13 cellular contexts compared by ENCODE assay signal in the genomic region with DNA sequence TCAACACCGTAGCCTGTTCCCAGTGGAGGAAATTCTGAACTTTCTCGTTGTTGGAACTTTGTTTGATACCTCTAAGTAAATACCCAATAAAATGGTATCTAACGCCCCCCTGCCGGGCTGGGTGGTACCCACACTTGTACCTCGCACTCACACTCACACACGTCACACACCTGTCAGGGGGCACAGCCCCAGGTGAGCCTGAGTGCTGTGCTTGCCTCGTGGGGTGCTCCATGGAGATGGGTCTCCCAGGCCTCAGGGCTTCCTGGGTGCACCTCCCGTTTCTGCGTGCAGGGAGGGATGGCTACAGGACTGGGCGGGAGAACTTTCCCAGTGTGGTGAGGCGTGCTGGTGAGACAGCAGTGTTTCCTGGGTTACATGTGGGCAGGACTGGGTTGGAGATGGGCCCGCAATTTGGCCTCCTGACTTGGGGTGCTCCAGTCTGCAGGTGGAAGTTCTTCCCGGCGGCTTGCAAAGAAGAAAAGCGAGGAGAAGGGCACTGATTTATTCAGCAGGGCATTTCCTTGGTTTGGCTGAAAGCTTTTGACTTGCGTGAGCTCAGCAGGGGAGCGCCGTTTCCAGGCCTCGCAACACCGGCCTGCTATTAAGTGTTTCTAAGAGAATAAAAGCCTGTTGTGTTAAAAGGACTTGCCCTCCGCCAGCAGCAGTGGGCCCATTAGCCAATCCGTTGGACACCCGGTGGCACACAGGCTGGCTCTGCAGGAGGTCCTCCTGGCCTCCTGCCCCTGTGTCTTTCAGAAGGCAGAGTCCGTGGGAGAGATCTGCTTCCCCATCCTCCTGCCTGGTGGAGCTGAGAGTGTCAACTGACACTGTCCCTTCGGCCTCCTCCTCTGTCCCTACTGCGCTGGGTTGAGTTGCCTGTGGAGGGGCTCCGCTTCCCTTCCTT.
A peak's percentile ranks its signal among the peaks of the same experiment; 100 is the strongest.
DNase-seq lines count a peak whose midpoint lies in the region; ATAC-seq and TF ChIP-seq lines count a peak whose summit lies in the region.
"Had no signal": no experiment of that assay in that cellular context is flagged by ENCODE, and none has a peak within 500 bp of the region (broad histone marks: within the 10 kb centered on the region; RNA-seq: fewer than 3 reads in every experiment).

No MANE protein-coding gene starts in this region.

- in situ Hi-C loops in mammary epithelial cell (cut with MboI; ENCODE audit: low sequenced_read_pairs in 2 of 2), result no loop called here

- H3K79me2 ChIP-seq in mammary epithelial cell (ENCODE audit: insufficient read depth, low read length), result no peaks in the 10 kb centered on the region
- H3K79me2 ChIP-seq: parathyroid adenoma had no signal

- TF ChIP-seq CTCF in mammary epithelial cell (conservative IDR thresholded peaks at IDR 0.05 in 1 of 2, IDR thresholded peaks at IDR 0.05 in 1 of 2; ENCODE audit: extremely low read depth in 1 of 2, insufficient read depth in 1 of 2, low read depth in 1 of 2, low read length in 2 of 2), result no peak

- no peaks in the 10 kb centered on the region for H3K36me3 ChIP-seq in mammary epithelial cell (ENCODE audit: insufficient read depth, low read length)

- no peak overlapping the region for H3K27ac ChIP-seq in mammary epithelial cell (ENCODE audit: insufficient read depth, low read depth, low read length)
- H3K27ac ChIP-seq: parathyroid adenoma had no signal

- POLR2A ChIA-PET in HEK293T (lab: Yijun Ruan, JAX), result no interaction called here

- DNase-seq in HEK293T (ENCODE audit: extremely low spot score) (peak; percentile 30), NCI-H748 treated with DMSO at 0.1 percent for 48 hours (lab: John Stamatoyannopoulos, UW) (peak; percentile 70), head of caudate nucleus (peak in 35 of 42 donors; percentile 10 to 75 (median 36)), posterior cingulate gyrus (peak in 7 of 10 donors; percentile 27 to 93 (median 36)), mammary epithelial cell (no peak)
- DNase-seq: activated CD4-positive, CD25-positive, alpha-beta regulatory T cell; activated gamma-delta T cell; effector CD4-positive, alpha-beta T cell; RPMI8226 had no signal

- H4K20me1 ChIP-seq in mammary epithelial cell (ENCODE audit: insufficient read depth, low read length), result no peaks in the 10 kb centered on the region

- H3K4me1 ChIP-seq in mammary epithelial cell (ENCODE audit: insufficient read depth, low read length), result no peaks in the 10 kb centered on the region
- H3K4me1 ChIP-seq: parathyroid adenoma had no signal

- no peak overlapping the region for H2AFZ ChIP-seq in mammary epithelial cell (ENCODE audit: low read depth, low read length)
- H2AFZ ChIP-seq: parathyroid adenoma had no signal

- CTCF ChIA-PET in HEK293T (lab: Yijun Ruan, JAX) (interaction anchor here (0.7 kb wide), 1 partner anchor 615 kb away, joined by 3 read pairs; no protein-coding TSS in a partner anchor), mammary epithelial cell (lab: Charles Lee; ENCODE audit: low non-redundant PET) (no interaction called here)

- intact Hi-C loops in head of caudate nucleus (cut with DNase I), result no loop called here
- intact Hi-C loops in posterior cingulate gyrus (cut with DNase I), result no loop called here
- intact Hi-C loops in mammary epithelial cell (cut with micrococcal nuclease), result no loop called here

- BruUV-seq in mammary epithelial cell (replicated peaks; lab: Mats Ljungman, UMichigan), result no TSS peak

- H3K9me3 ChIP-seq in mammary epithelial cell (replicated peaks; ENCODE audit: insufficient read depth, low read length), result peaks cover 6% of the 10 kb centered on the region

- dilution Hi-C loops in mammary epithelial cell (cut with HindIII; ENCODE audit: low sequenced_read_pairs), result no loop called here

- no peaks in the 10 kb centered on the region for H3K27me3 ChIP-seq in mammary epithelial cell (ENCODE audit: insufficient read depth, low read length)

- H3K4me2 ChIP-seq in mammary epithelial cell (ENCODE audit: insufficient read depth, low read depth, low read length), result no peak overlapping the region

- 71% methylated on average over 21 of the region's 27 CpGs for WGBS in mammary epithelial cell (ENCODE audit: low coverage, missing lambda C conversion rate)

- ATAC-seq in HG02623 (IDR thresholded peaks at IDR 0.05; ENCODE audit: unreplicated experiment) (no peak), HG03469 (IDR thresholded peaks at IDR 0.05; ENCODE audit: unreplicated experiment) (no peak), GM21786 (IDR thresholded peaks at IDR 0.05; ENCODE audit: unreplicated experiment) (no peak)

- H3K4me3 ChIP-seq in mammary epithelial cell (replicated peaks in 1 of 3; ENCODE audit: insufficient read depth in 1 of 3, low read depth in 2 of 3, low read length in 3 of 3), result no peak overlapping the region

- no peak overlapping the region for H3K9ac ChIP-seq in mammary epithelial cell (ENCODE audit: insufficient read depth, low read length)
- H3K9ac ChIP-seq: parathyroid adenoma had no signal

TF ChIP-seq in HEK293T, 16 proteins besides CTCF, POLR2A, EP300 and RAD21:
- TF ChIP-seq SUZ12 (IDR thresholded peaks at IDR 0.05) (no peak), FOXK2 (IDR thresholded peaks at IDR 0.05) (no peak), ELF4 (IDR thresholded peaks at IDR 0.05) (no peak), FOXM1 (IDR thresholded peaks at IDR 0.05; ENCODE audit: borderline replicate concordance) (no peak)
- TF ChIP-seq, protein P1, sequence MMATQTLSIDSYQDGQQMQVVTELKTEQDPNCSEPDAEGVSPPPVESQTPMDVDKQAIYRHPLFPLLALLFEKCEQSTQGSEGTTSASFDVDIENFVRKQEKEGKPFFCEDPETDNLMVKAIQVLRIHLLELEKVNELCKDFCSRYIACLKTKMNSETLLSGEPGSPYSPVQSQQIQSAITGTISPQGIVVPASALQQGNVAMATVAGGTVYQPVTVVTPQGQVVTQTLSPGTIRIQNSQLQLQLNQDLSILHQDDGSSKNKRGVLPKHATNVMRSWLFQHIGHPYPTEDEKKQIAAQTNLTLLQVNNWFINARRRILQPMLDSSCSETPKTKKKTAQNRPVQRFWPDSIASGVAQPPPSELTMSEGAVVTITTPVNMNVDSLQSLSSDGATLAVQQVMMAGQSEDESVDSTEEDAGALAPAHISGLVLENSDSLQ (IDR thresholded peaks at IDR 0.05), result no peak
